ENCODE assay signal across 3 cellular contexts in the genomic region with DNA sequence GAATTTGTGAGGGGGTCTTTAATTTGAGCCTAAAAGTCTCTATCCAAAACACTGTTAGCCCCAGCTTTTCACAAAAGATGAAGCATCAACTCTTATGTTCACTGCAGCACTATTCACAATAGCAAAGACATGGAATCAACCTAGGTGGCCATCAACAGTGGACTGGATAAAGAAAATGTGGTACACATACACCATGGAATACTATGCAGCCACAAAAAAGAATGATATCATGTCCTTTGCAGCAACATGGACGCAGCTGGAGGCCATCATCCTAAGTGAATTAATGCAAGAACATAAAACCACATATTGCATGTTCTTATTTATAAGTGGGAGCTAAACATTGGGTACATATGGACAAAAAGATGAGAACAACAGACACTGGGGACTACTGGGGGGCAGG. TPM values are rescaled to one million over a fixed set of nuclear protein-coding genes. Genes with fewer than 3 reads are reported as not detected.
"Had no signal": no experiment of that assay in that cellular context is flagged by ENCODE, and none has a peak within 500 bp of the region (broad histone marks: within the 10 kb centered on the region; RNA-seq: fewer than 3 reads in every experiment).

No MANE protein-coding gene starts in this region.

RNA-seq across cellular contexts. Expression of a gene that starts 59.2 kb away (rescaled TPM):
- total RNA-seq: kidney epithelial cell, mesenteric fat pad had no signal
- polyA plus RNA-seq: immature natural killer cell had no signal
